1 cellular context compared by ENCODE assay signal in genomic region chr20:29740951-29741593, GRCh38.
TF ChIP-seq lines count a peak whose summit lies in the region.

No MANE protein-coding gene starts in this region.

TF ChIP-seq in SK-N-SH, 30 proteins besides CTCF, POLR2A, EP300 and RAD21 (continued from another document):
- no peak for TF ChIP-seq ZBTB33 (IDR thresholded peaks at IDR 0.05; ENCODE audit: borderline replicate concordance, low read depth)
- TF ChIP-seq YY1 (IDR thresholded peaks at IDR 0.05; ENCODE audit: low read depth) = no peak
- no peak for TF ChIP-seq FOXJ3 (CRISPR knock-in tag; IDR thresholded peaks at IDR 0.05)
- TF ChIP-seq PBX3 (IDR thresholded peaks at IDR 0.05) = no peak
- no peak for TF ChIP-seq FOSL2 (IDR thresholded peaks at IDR 0.05; ENCODE audit: borderline replicate concordance, low read depth)
- TF ChIP-seq IRF3 (IDR thresholded peaks at IDR 0.05; ENCODE audit: low read depth, low read length) = no peak
- TF ChIP-seq TAF1 (IDR thresholded peaks at IDR 0.05; ENCODE audit: borderline replicate concordance, low read depth, low read length) = no peak
- no peak for TF ChIP-seq TCF12 (IDR thresholded peaks at IDR 0.05)
- no peak for TF ChIP-seq USF1 (IDR thresholded peaks at IDR 0.05; ENCODE audit: borderline replicate concordance, low read depth)
